ENCODE assay signal across 1 cellular context in the genomic region with DNA sequence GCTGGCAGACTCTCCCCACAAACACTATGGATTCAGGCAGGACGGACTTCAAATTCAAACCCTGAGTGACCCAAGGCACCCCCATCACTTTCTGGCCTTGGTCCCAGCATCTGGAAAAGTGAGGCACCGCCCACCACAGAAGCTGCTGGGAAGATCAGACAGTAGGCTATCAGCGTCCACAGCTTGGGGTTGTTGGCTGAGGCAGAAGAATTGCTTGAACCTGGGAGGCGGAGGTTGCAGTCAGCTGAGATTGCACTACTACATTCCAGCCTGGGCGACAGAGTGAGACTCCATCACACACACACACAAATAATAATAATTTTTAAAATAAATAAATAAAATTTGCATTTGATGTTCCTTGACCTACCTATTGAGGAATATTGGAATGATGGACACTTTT.
TF ChIP-seq lines count a peak whose summit lies in the region.

No MANE protein-coding gene starts in this region.

TF ChIP-seq in SK-N-SH, 30 proteins besides CTCF, POLR2A, EP300 and RAD21 (continued from another document):
- TF ChIP-seq TAF1 (IDR thresholded peaks at IDR 0.05; ENCODE audit: borderline replicate concordance, low read depth, low read length) = no peak
- no peak for TF ChIP-seq FOSL2 (IDR thresholded peaks at IDR 0.05; ENCODE audit: borderline replicate concordance, low read depth)
